ENCODE assay signal across 26 cellular contexts in genomic region chr1:29962356-29962755, GRCh38.
DNase-seq lines count a peak whose midpoint lies in the region; ATAC-seq and TF ChIP-seq lines count a peak whose summit lies in the region.
"Had no signal": no experiment of that assay in that cellular context is flagged by ENCODE, and none has a peak within 500 bp of the region (broad histone marks: within the 10 kb centered on the region; RNA-seq: fewer than 3 reads in every experiment).

No MANE protein-coding gene starts in this region.

- H3K4me3 Mint-ChIP-seq in nephron progenitor cell, result no peak overlapping the region
- H3K4me3 Mint-ChIP-seq in endothelial cell (ENCODE audit: unreplicated experiment), result no peak overlapping the region
- H3K4me3 Mint-ChIP-seq: CD4-positive, alpha-beta T cell had no signal

- WGBS in heart left ventricle, 4 donors, result 5 to 15% (median 8%) methylated on average over 5 of the region's 5 CpGs

- H3K4me1 ChIP-seq in NT2/D1 (ENCODE audit: insufficient read depth, insufficient read length) (peaks cover 20% of the 10 kb centered on the region), heart left ventricle (peaks cover 0 to 5% (median 0%) of the 10 kb centered on the region in 12 donors), Karpas-422 (ENCODE audit: low read length) (no peaks in the 10 kb centered on the region)
- H3K4me1 ChIP-seq: BLaER1, Caco-2 had no signal

- H2AFZ ChIP-seq in Karpas-422 (ENCODE audit: low read length), result no peak overlapping the region

- H3K36me3 ChIP-seq in NT2/D1 (ENCODE audit: insufficient read depth, insufficient read length, low read length), result no peaks in the 10 kb centered on the region
- H3K36me3 ChIP-seq in heart left ventricle, result no peaks in the 10 kb centered on the region
- no peaks in the 10 kb centered on the region for H3K36me3 ChIP-seq in Karpas-422 (ENCODE audit: insufficient read depth, low read length)
- H3K36me3 ChIP-seq: BLaER1 had no signal

- H4K20me1 ChIP-seq in Karpas-422 (ENCODE audit: insufficient read depth, low read depth, low read length), result no peaks in the 10 kb centered on the region
- H4K20me1 ChIP-seq: BLaER1 had no signal

- H3K27me3 ChIP-seq in NT2/D1 (ENCODE audit: insufficient read depth, insufficient read length), result no peaks in the 10 kb centered on the region
- peaks cover 0 to 21% (median 5%) of the 10 kb centered on the region in 9 donors for H3K27me3 ChIP-seq in heart left ventricle
- H3K27me3 ChIP-seq in Karpas-422 (ENCODE audit: low read length), result no peaks in the 10 kb centered on the region
- H3K27me3 ChIP-seq: BLaER1 had no signal

- DNase-seq in Daoy (ENCODE audit: low read depth) (peak; percentile 44), NT2/D1 (ENCODE audit: low read depth, low spot score) (no peak), fibroblast of the aortic adventitia (ENCODE audit: low read depth) (peak; percentile 10), nephron progenitor cell (no peak), SIG-M5 (lab: John Stamatoyannopoulos, UW) (no peak), heart left ventricle (no peak), Karpas-422 (no peak), endothelial cell (ENCODE audit: low spot score) (no peak)
- DNase-seq: Caco-2; CD4-positive, alpha-beta T cell; DMS 273 treated with DMSO at 0.1 percent for 48 hours; DMS79; GF-D8; GOT3; NCI-H1105 treated with DMSO at 0.1 percent for 48 hours; NCI-H146; NCI-H1930; NCI-H2107; NCI-H446; NCI-H524 treated with DMSO at 0.1 percent for 48 hours; NK-92 treated with Interleukin-12 subunit alpha and Interleukin-12 subunit beta, amount 100 ng/mL, for 24 hours; SHP77 had no signal

- no peak overlapping the region for H3K4me3 ChIP-seq in NT2/D1 (ENCODE audit: insufficient read length, low read depth)
- no peak overlapping the region for H3K4me3 ChIP-seq in fibroblast of the aortic adventitia (ENCODE audit: low read depth, low read length)
- H3K4me3 ChIP-seq in heart left ventricle, result no peak overlapping the region
- H3K4me3 ChIP-seq in Karpas-422 (ENCODE audit: low read length), result no peak overlapping the region
- H3K4me3 ChIP-seq: BLaER1 had no signal

- H3K27ac Mint-ChIP-seq in nephron progenitor cell (peak overlapping the region; percentile 76), endothelial cell (ENCODE audit: unreplicated experiment) (no peak overlapping the region)
- H3K27ac Mint-ChIP-seq: CD4-positive, alpha-beta T cell had no signal

- no peak for TF ChIP-seq CTCF in fibroblast of the aortic adventitia (IDR thresholded peaks at IDR 0.05; ENCODE audit: insufficient read depth, low read length)
- no peak for TF ChIP-seq CTCF in nephron progenitor cell (IDR thresholded peaks at IDR 0.05)
- no peak for TF ChIP-seq CTCF in heart left ventricle (IDR thresholded peaks at IDR 0.05)
- TF ChIP-seq CTCF in endothelial cell (IDR thresholded peaks at IDR 0.05; ENCODE audit: unreplicated experiment), result no peak

- no peaks in the 10 kb centered on the region for H3K9me3 Mint-ChIP-seq in nephron progenitor cell
- no peaks in the 10 kb centered on the region for H3K9me3 Mint-ChIP-seq in endothelial cell (ENCODE audit: unreplicated experiment)
- H3K9me3 Mint-ChIP-seq: CD4-positive, alpha-beta T cell had no signal

- intact Hi-C loops in heart left ventricle (cut with DNase I), result no loop called here

- H3K4me1 Mint-ChIP-seq in nephron progenitor cell, result peaks cover 46% of the 10 kb centered on the region
- peaks cover 4% of the 10 kb centered on the region for H3K4me1 Mint-ChIP-seq in endothelial cell (ENCODE audit: unreplicated experiment)

- H3K9me2 ChIP-seq in Karpas-422 (replicated peaks; ENCODE audit: insufficient read depth, low read length), result no peaks in the 10 kb centered on the region

- H3K9me3 ChIP-seq in NT2/D1 (ENCODE audit: insufficient read depth, low read length) (no peaks in the 10 kb centered on the region), heart left ventricle (no peaks in the 10 kb centered on the region), Karpas-422 (ENCODE audit: low read length) (no peaks in the 10 kb centered on the region)
- H3K9me3 ChIP-seq: BLaER1, Caco-2 had no signal

- H3K27ac ChIP-seq in heart left ventricle (no peak overlapping the region), Karpas-422 (ENCODE audit: low read length) (no peak overlapping the region)
- H3K27ac ChIP-seq: BLaER1, HL-60, RWPE1 had no signal

- H3K36me3 Mint-ChIP-seq in nephron progenitor cell (ENCODE audit: low read depth) (no peaks in the 10 kb centered on the region), endothelial cell (ENCODE audit: low read depth, unreplicated experiment) (no peaks in the 10 kb centered on the region)

- H3K4me2 ChIP-seq in Karpas-422 (ENCODE audit: low read depth, low read length, poor library complexity, severe bottlenecking), result no peak overlapping the region
- H3K4me2 ChIP-seq: BLaER1 had no signal

- H3K9ac ChIP-seq in NT2/D1 (ENCODE audit: insufficient read length, low read depth) (peak overlapping the region; percentile 52), Karpas-422 (ENCODE audit: low read length) (no peak overlapping the region)
- H3K9ac ChIP-seq: BLaER1 had no signal

- TF ChIP-seq POLR2A in heart left ventricle (IDR thresholded peaks at IDR 0.05), result no peak

- no peak for ATAC-seq in heart left ventricle
- ATAC-seq: Panc1 had no signal

- peaks cover 3% of the 10 kb centered on the region for H3K27me3 Mint-ChIP-seq in nephron progenitor cell (ENCODE audit: low read depth, poor library complexity)
- H3K27me3 Mint-ChIP-seq in endothelial cell (ENCODE audit: unreplicated experiment), result peaks cover 3% of the 10 kb centered on the region

- no peaks in the 10 kb centered on the region for H3K79me2 ChIP-seq in Karpas-422 (ENCODE audit: low read length)

Comparison
In these comparisons a context has a peak if more than half of its experiments do, and no peak if none do; other contexts are left out.
1. DNase-seq: peak in Daoy (single experiment) and fibroblast of the aortic adventitia (single experiment); none in NT2/D1 (single experiment), nephron progenitor cell (single experiment), SIG-M5 (single experiment), heart left ventricle (0 of 5), Karpas-422 (single experiment) and endothelial cell (single experiment).